In the genomic region with DNA sequence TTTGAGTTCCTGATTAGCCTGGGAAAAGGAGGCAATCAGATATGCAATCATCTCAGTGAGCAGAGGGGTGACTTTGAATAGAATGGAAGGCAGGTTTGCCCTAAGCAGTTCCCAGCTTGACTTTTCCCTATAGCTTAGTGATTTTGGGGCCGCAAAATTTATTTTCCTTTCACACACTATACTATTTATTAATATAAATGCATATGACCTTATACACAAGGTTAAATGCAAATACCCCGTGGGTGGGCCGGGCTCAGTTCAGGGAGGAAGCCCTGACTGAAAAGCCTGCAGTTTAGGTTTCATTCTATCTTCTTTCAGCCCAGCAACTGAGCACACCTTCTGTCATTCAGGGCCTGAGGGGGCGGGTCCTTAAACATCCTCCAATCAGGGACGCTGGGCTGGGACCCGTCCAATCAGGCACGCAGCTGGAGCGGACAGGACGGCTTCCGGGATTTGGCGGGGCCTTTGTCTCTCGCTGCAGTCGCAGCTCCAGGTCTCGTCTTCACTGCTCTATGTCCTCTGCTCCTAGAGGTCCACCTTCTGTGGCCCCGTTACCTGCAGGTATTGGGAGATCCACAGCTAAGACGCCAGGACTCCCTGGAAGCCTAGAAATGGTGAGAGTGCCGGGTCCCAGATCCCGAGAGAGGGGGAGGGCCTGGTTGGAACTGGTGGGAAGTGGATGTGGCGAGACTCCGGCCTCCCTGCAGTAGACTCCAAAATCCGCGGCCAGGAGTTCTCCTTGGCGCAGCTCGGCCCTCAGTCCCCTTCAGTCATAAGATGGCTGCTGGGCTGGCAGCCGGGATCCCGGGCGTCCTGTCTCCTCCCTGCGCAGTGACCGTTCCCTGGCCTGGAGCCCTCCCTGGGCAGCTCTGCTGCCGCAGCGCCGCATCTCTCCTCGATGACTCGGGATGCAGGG, we compare ENCODE assay signal across 1 cellular context.
TF ChIP-seq lines count a peak whose summit lies in the region.

A gene (plus strand): TSS at position 468 of the 916 bp plus-strand sequence. CDS start 45 bp downstream, at position 513.

TF ChIP-seq in HepG2, 621 proteins besides CTCF, POLR2A, EP300 and RAD21 (continued from another document and continues in another):
- TF ChIP-seq, protein P1, sequence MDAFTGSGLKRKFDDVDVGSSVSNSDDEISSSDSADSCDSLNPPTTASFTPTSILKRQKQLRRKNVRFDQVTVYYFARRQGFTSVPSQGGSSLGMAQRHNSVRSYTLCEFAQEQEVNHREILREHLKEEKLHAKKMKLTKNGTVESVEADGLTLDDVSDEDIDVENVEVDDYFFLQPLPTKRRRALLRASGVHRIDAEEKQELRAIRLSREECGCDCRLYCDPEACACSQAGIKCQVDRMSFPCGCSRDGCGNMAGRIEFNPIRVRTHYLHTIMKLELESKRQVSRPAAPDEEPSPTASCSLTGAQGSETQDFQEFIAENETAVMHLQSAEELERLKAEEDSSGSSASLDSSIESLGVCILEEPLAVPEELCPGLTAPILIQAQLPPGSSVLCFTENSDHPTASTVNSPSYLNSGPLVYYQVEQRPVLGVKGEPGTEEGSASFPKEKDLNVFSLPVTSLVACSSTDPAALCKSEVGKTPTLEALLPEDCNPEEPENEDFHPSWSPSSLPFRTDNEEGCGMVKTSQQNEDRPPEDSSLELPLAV (CRISPR knock-in tag; conservative IDR thresholded peaks at IDR 0.05; ENCODE audit: low read depth), result no peak
- TF ChIP-seq, protein P2, sequence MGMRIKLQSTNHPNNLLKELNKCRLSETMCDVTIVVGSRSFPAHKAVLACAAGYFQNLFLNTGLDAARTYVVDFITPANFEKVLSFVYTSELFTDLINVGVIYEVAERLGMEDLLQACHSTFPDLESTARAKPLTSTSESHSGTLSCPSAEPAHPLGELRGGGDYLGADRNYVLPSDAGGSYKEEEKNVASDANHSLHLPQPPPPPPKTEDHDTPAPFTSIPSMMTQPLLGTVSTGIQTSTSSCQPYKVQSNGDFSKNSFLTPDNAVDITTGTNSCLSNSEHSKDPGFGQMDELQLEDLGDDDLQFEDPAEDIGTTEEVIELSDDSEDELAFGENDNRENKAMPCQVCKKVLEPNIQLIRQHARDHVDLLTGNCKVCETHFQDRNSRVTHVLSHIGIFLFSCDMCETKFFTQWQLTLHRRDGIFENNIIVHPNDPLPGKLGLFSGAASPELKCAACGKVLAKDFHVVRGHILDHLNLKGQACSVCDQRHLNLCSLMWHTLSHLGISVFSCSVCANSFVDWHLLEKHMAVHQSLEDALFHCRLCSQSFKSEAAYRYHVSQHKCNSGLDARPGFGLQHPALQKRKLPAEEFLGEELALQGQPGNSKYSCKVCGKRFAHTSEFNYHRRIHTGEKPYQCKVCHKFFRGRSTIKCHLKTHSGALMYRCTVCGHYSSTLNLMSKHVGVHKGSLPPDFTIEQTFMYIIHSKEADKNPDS (CRISPR knock-in tag; IDR thresholded peaks at IDR 0.05), result no peak
- TF ChIP-seq ZNF607 (CRISPR knock-in tag; IDR thresholded peaks at IDR 0.05; ENCODE audit: borderline replicate concordance) (no peak), NFRKB (IDR thresholded peaks at IDR 0.05) (no peak), HHEX (CRISPR knock-in tag; IDR thresholded peaks at IDR 0.05) (no peak), ZNF790 (CRISPR knock-in tag; IDR thresholded peaks at IDR 0.05; ENCODE audit: borderline replicate concordance) (no peak), NR1H2 (CRISPR knock-in tag; IDR thresholded peaks at IDR 0.05; ENCODE audit: borderline replicate concordance, low read depth) (no peak), ZNF781 (CRISPR knock-in tag; IDR thresholded peaks at IDR 0.05; ENCODE audit: borderline replicate concordance, not compliant biosample characterization) (no peak), HNRNPLL (IDR thresholded peaks at IDR 0.05; ENCODE audit: low read depth, low read length, poor library complexity, severe bottlenecking) (peak; percentile 36), ZNF749 (CRISPR knock-in tag; IDR thresholded peaks at IDR 0.05; ENCODE audit: borderline replicate concordance) (peak; percentile 60; the same call in 1 of the 2 replicates), TEAD2 (CRISPR knock-in tag; IDR thresholded peaks at IDR 0.05) (no peak), ZSCAN20 (CRISPR knock-in tag; IDR thresholded peaks at IDR 0.05; ENCODE audit: borderline replicate concordance) (no peak), ZNF337 (CRISPR knock-in tag; IDR thresholded peaks at IDR 0.05; ENCODE audit: borderline replicate concordance, low read depth) (no peak), IRX3 (CRISPR knock-in tag; IDR thresholded peaks at IDR 0.05; ENCODE audit: borderline replicate concordance, low read depth) (no peak), TBX2 (CRISPR knock-in tag; IDR thresholded peaks at IDR 0.05; ENCODE audit: borderline replicate concordance) (no peak), PAWR (CRISPR knock-in tag; IDR thresholded peaks at IDR 0.05; ENCODE audit: borderline replicate concordance) (no peak), ZNF652 (CRISPR knock-in tag; IDR thresholded peaks at IDR 0.05; ENCODE audit: borderline replicate concordance, low read depth) (no peak), HMGA1 (CRISPR knock-in tag; conservative IDR thresholded peaks at IDR 0.05) (no peak), DMAP1 (CRISPR knock-in tag; IDR thresholded peaks at IDR 0.05) (peak; percentile 41; the same call in 1 of the 2 replicates), HNF4G (IDR thresholded peaks at IDR 0.05; ENCODE audit: borderline replicate concordance, low read depth, low read length) (no peak), HNF4G (CRISPR knock-in tag; IDR thresholded peaks at IDR 0.05; ENCODE audit: borderline replicate concordance, low read depth) (no peak), ZNF441 (CRISPR knock-in tag; IDR thresholded peaks at IDR 0.05; ENCODE audit: borderline replicate concordance) (no peak), ZNF180 (CRISPR knock-in tag; IDR thresholded peaks at IDR 0.05; ENCODE audit: borderline replicate concordance, low read depth) (no peak), ZNF766 (CRISPR knock-in tag; IDR thresholded peaks at IDR 0.05; ENCODE audit: borderline replicate concordance) (no peak), ZNF777 (CRISPR knock-in tag; IDR thresholded peaks at IDR 0.05) (0 out of 2 replicates have a peak, but pooled peaks have one; percentile 29)
- TF ChIP-seq, protein P3, sequence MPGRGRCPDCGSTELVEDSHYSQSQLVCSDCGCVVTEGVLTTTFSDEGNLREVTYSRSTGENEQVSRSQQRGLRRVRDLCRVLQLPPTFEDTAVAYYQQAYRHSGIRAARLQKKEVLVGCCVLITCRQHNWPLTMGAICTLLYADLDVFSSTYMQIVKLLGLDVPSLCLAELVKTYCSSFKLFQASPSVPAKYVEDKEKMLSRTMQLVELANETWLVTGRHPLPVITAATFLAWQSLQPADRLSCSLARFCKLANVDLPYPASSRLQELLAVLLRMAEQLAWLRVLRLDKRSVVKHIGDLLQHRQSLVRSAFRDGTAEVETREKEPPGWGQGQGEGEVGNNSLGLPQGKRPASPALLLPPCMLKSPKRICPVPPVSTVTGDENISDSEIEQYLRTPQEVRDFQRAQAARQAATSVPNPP (CRISPR knock-in tag; IDR thresholded peaks at IDR 0.05), result no peak
- TF ChIP-seq, protein P4, sequence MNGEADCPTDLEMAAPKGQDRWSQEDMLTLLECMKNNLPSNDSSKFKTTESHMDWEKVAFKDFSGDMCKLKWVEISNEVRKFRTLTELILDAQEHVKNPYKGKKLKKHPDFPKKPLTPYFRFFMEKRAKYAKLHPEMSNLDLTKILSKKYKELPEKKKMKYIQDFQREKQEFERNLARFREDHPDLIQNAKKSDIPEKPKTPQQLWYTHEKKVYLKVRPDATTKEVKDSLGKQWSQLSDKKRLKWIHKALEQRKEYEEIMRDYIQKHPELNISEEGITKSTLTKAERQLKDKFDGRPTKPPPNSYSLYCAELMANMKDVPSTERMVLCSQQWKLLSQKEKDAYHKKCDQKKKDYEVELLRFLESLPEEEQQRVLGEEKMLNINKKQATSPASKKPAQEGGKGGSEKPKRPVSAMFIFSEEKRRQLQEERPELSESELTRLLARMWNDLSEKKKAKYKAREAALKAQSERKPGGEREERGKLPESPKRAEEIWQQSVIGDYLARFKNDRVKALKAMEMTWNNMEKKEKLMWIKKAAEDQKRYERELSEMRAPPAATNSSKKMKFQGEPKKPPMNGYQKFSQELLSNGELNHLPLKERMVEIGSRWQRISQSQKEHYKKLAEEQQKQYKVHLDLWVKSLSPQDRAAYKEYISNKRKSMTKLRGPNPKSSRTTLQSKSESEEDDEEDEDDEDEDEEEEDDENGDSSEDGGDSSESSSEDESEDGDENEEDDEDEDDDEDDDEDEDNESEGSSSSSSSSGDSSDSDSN (CRISPR knock-in tag; IDR thresholded peaks at IDR 0.05), result no peak
- TF ChIP-seq, protein P5, sequence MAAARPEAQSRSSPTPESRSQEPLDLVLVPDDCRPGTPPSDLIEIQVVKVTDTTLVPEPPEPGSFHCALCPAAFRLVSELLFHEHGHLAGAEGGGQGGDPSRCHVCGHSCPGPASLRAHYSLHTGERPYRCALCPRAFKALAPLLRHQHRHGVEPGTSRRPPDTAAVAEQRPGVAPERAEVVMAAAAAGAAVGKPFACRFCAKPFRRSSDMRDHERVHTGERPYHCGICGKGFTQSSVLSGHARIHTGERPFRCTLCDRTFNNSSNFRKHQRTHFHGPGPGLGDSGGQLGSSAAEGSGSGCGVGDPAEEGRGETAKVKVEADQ (CRISPR knock-in tag; IDR thresholded peaks at IDR 0.05; ENCODE audit: borderline replicate concordance), result no peak
- TF ChIP-seq, protein P6, sequence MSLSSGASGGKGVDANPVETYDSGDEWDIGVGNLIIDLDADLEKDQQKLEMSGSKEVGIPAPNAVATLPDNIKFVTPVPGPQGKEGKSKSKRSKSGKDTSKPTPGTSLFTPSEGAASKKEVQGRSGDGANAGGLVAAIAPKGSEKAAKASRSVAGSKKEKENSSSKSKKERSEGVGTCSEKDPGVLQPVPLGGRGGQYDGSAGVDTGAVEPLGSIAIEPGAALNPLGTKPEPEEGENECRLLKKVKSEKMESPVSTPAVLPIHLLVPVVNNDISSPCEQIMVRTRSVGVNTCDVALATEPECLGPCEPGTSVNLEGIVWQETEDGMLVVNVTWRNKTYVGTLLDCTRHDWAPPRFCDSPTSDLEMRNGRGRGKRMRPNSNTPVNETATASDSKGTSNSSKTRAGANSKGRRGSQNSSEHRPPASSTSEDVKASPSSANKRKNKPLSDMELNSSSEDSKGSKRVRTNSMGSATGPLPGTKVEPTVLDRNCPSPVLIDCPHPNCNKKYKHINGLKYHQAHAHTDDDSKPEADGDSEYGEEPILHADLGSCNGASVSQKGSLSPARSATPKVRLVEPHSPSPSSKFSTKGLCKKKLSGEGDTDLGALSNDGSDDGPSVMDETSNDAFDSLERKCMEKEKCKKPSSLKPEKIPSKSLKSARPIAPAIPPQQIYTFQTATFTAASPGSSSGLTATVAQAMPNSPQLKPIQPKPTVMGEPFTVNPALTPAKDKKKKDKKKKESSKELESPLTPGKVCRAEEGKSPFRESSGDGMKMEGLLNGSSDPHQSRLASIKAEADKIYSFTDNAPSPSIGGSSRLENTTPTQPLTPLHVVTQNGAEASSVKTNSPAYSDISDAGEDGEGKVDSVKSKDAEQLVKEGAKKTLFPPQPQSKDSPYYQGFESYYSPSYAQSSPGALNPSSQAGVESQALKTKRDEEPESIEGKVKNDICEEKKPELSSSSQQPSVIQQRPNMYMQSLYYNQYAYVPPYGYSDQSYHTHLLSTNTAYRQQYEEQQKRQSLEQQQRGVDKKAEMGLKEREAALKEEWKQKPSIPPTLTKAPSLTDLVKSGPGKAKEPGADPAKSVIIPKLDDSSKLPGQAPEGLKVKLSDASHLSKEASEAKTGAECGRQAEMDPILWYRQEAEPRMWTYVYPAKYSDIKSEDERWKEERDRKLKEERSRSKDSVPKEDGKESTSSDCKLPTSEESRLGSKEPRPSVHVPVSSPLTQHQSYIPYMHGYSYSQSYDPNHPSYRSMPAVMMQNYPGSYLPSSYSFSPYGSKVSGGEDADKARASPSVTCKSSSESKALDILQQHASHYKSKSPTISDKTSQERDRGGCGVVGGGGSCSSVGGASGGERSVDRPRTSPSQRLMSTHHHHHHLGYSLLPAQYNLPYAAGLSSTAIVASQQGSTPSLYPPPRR (CRISPR knock-in tag; IDR thresholded peaks at IDR 0.05; ENCODE audit: borderline replicate concordance), result no peak
- TF ChIP-seq, protein P7, sequence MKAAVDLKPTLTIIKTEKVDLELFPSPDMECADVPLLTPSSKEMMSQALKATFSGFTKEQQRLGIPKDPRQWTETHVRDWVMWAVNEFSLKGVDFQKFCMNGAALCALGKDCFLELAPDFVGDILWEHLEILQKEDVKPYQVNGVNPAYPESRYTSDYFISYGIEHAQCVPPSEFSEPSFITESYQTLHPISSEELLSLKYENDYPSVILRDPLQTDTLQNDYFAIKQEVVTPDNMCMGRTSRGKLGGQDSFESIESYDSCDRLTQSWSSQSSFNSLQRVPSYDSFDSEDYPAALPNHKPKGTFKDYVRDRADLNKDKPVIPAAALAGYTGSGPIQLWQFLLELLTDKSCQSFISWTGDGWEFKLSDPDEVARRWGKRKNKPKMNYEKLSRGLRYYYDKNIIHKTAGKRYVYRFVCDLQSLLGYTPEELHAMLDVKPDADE (CRISPR knock-in tag; IDR thresholded peaks at IDR 0.05), result no peak
- TF ChIP-seq, protein P8, sequence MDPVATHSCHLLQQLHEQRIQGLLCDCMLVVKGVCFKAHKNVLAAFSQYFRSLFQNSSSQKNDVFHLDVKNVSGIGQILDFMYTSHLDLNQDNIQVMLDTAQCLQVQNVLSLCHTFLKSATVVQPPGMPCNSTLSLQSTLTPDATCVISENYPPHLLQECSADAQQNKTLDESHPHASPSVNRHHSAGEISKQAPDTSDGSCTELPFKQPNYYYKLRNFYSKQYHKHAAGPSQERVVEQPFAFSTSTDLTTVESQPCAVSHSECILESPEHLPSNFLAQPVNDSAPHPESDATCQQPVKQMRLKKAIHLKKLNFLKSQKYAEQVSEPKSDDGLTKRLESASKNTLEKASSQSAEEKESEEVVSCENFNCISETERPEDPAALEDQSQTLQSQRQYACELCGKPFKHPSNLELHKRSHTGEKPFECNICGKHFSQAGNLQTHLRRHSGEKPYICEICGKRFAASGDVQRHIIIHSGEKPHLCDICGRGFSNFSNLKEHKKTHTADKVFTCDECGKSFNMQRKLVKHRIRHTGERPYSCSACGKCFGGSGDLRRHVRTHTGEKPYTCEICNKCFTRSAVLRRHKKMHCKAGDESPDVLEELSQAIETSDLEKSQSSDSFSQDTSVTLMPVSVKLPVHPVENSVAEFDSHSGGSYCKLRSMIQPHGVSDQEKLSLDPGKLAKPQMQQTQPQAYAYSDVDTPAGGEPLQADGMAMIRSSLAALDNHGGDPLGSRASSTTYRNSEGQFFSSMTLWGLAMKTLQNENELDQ (CRISPR knock-in tag; IDR thresholded peaks at IDR 0.05; ENCODE audit: borderline replicate concordance), result no peak
- TF ChIP-seq, protein P9, sequence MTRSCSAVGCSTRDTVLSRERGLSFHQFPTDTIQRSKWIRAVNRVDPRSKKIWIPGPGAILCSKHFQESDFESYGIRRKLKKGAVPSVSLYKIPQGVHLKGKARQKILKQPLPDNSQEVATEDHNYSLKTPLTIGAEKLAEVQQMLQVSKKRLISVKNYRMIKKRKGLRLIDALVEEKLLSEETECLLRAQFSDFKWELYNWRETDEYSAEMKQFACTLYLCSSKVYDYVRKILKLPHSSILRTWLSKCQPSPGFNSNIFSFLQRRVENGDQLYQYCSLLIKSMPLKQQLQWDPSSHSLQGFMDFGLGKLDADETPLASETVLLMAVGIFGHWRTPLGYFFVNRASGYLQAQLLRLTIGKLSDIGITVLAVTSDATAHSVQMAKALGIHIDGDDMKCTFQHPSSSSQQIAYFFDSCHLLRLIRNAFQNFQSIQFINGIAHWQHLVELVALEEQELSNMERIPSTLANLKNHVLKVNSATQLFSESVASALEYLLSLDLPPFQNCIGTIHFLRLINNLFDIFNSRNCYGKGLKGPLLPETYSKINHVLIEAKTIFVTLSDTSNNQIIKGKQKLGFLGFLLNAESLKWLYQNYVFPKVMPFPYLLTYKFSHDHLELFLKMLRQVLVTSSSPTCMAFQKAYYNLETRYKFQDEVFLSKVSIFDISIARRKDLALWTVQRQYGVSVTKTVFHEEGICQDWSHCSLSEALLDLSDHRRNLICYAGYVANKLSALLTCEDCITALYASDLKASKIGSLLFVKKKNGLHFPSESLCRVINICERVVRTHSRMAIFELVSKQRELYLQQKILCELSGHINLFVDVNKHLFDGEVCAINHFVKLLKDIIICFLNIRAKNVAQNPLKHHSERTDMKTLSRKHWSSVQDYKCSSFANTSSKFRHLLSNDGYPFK (CRISPR knock-in tag; IDR thresholded peaks at IDR 0.05; ENCODE audit: borderline replicate concordance), result peak; percentile 51; the same call in 1 of the 2 replicates
